In the genomic region with DNA sequence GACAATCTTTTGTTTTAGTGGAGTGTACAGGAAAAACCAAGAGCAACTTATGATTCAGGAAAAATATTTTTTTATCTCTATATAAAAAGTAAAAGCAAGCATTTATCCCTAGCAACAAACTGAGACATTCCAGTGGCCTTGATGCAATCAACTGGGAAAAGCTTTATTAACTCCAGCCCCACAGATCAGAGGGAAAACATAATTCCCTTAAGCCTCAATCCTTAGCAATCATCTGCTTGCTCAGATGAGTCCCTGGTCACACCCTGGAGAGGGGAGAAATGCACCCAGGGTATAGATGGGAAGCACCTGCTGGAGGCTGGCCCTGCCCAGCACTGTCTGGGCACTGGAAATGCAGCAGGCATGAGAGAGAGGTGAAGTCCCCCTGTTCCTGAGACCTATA, we compare ENCODE assay signal across 19 cellular contexts.
DNase-seq lines count a peak whose midpoint lies in the region; ATAC-seq and TF ChIP-seq lines count a peak whose summit lies in the region.
"Had no signal": no experiment of that assay in that cellular context is flagged by ENCODE, and none has a peak within 500 bp of the region (broad histone marks: within the 10 kb centered on the region; RNA-seq: fewer than 3 reads in every experiment).

No MANE protein-coding gene starts in this region.

- H3K27me3 Mint-ChIP-seq in mesothelial cell of epicardium (ENCODE audit: low read depth): no peaks in the 10 kb centered on the region
- no peaks in the 10 kb centered on the region for H3K27me3 Mint-ChIP-seq in stimulated activated memory B cell treated with anti-CD40 and anti-IgM and Interleukin-4, amounts not matched to agents 10 μg/mL and 1 μg/mL and 100 μg/mL, for 72 hours
- H3K27me3 Mint-ChIP-seq: CD4-positive, alpha-beta T cell had no signal

- H3K9me3 ChIP-seq in adipocyte (ENCODE audit: control insufficient read depth, low read length): no peaks in the 10 kb centered on the region
- H3K9me3 ChIP-seq: Caco-2, SK-N-SH had no signal

- H3K27ac Mint-ChIP-seq in mesothelial cell of epicardium: peak overlapping the region; percentile 79
- no peak overlapping the region for H3K27ac Mint-ChIP-seq in stimulated activated memory B cell treated with anti-CD40 and anti-IgM and Interleukin-4, amounts not matched to agents 10 μg/mL and 1 μg/mL and 100 μg/mL, for 72 hours
- H3K27ac Mint-ChIP-seq: CD4-positive, alpha-beta T cell had no signal

- no peak overlapping the region for H3K9ac ChIP-seq in adipocyte (ENCODE audit: low read length)
- H3K9ac ChIP-seq: SK-N-SH had no signal

- no peak overlapping the region for H3K4me3 Mint-ChIP-seq in mesothelial cell of epicardium
- no peak overlapping the region for H3K4me3 Mint-ChIP-seq in stimulated activated memory B cell treated with anti-CD40 and anti-IgM and Interleukin-4, amounts not matched to agents 10 μg/mL and 1 μg/mL and 100 μg/mL, for 72 hours
- H3K4me3 Mint-ChIP-seq: CD4-positive, alpha-beta T cell had no signal

- no peak for ATAC-seq in stimulated activated memory B cell treated with anti-CD40 and anti-IgM and Interleukin-4, amounts not matched to agents 10 μg/mL and 1 μg/mL and 100 μg/mL, for 72 hours
- ATAC-seq: PC-3 had no signal

- no peak for TF ChIP-seq CTCF in mesothelial cell of epicardium (IDR thresholded peaks at IDR 0.05; ENCODE audit: unreplicated experiment)

- H3K4me1 ChIP-seq in adipocyte (ENCODE audit: control insufficient read depth, insufficient read depth, low read length): peaks cover 18% of the 10 kb centered on the region
- H3K4me1 ChIP-seq: Caco-2 had no signal

- peaks cover 48% of the 10 kb centered on the region for H3K4me1 Mint-ChIP-seq in mesothelial cell of epicardium
- H3K4me1 Mint-ChIP-seq in stimulated activated memory B cell treated with anti-CD40 and anti-IgM and Interleukin-4, amounts not matched to agents 10 μg/mL and 1 μg/mL and 100 μg/mL, for 72 hours: no peaks in the 10 kb centered on the region

- no peak overlapping the region for H3K4me3 ChIP-seq in adipocyte (ENCODE audit: low read length)

- H3K36me3 Mint-ChIP-seq in mesothelial cell of epicardium: no peaks in the 10 kb centered on the region
- no peaks in the 10 kb centered on the region for H3K36me3 Mint-ChIP-seq in stimulated activated memory B cell treated with anti-CD40 and anti-IgM and Interleukin-4, amounts not matched to agents 10 μg/mL and 1 μg/mL and 100 μg/mL, for 72 hours

- no peaks in the 10 kb centered on the region for H3K36me3 ChIP-seq in adipocyte (ENCODE audit: control insufficient read depth, insufficient read depth, low read length, severe bottlenecking)

- peaks cover 12% of the 10 kb centered on the region for H3K27me3 ChIP-seq in adipocyte (replicated peaks; ENCODE audit: control insufficient read depth, insufficient read depth, low read length)

- peak; percentile 67 for DNase-seq in GM03348 (ENCODE audit: low spot score)
- DNase-seq in adipocyte (ENCODE audit: low read depth): peak; percentile 20
- no peak for DNase-seq in mesothelial cell of epicardium (ENCODE audit: low spot score in 2 of 2, unreplicated experiment in 2 of 2)
- DNase-seq in dermis blood vessel endothelial cell: no peak
- no peak for DNase-seq in NCI-H226
- DNase-seq in anterior cingulate cortex (lab: John Stamatoyannopoulos, UW): no peak
- DNase-seq: ACHN; Caco-2; CD4-positive, alpha-beta T cell; DMS153; GF-D8; NCI-H1105 treated with DMSO at 0.1 percent for 48 hours; NCI-H1694; NCI-H524; PC-3; RPMI8226; SHP77 treated with DMSO at 0.1 percent for 48 hours; SK-N-SH had no signal

- H3K9me3 Mint-ChIP-seq in mesothelial cell of epicardium: no peaks in the 10 kb centered on the region
- H3K9me3 Mint-ChIP-seq in stimulated activated memory B cell treated with anti-CD40 and anti-IgM and Interleukin-4, amounts not matched to agents 10 μg/mL and 1 μg/mL and 100 μg/mL, for 72 hours: no peaks in the 10 kb centered on the region
- H3K9me3 Mint-ChIP-seq: CD4-positive, alpha-beta T cell had no signal

Comparison
In these comparisons a context has a peak if more than half of its experiments do, and no peak if none do; other contexts are left out.
1. DNase-seq: peak in GM03348 (single experiment) and adipocyte (single experiment); none in mesothelial cell of epicardium (0 of 2), dermis blood vessel endothelial cell (single experiment), NCI-H226 (single experiment) and anterior cingulate cortex (0 of 58).